In genomic region chr15:69747193-69747592, GRCh38 we compare ENCODE assay signal across 15 cellular contexts.
"Had no signal": no experiment of that assay in that cellular context is flagged by ENCODE, and none has a peak within 500 bp of the region (broad histone marks: within the 10 kb centered on the region; RNA-seq: fewer than 3 reads in every experiment).

No MANE protein-coding gene starts in this region.

- ATAC-seq: effector memory CD8-positive, alpha-beta T cell; natural killer cell; right lobe of liver; stimulated activated naive CD8-positive, alpha-beta T cell treated with anti-CD3 and anti-CD28 coated beads, Interleukin-15, amount 100 ng/mL, for 72 hours; upper lobe of right lung had no signal

- H3K27ac Mint-ChIP-seq: effector memory CD8-positive, alpha-beta T cell; memory B cell; natural killer cell; progenitor cell of endocrine pancreas had no signal

- H3K36me3 Mint-ChIP-seq: memory B cell had no signal

- DNase-seq: cortex of kidney; effector memory CD8-positive, alpha-beta T cell; erythroblast; natural killer cell; right lobe of liver; small intestine; stimulated activated CD4-positive, alpha-beta T cell treated with anti-CD3 and anti-CD28 coated beads, Interleukin-15, amount 100 ng/mL, for 24 hours; stimulated activated CD4-positive, alpha-beta T cell treated with anti-CD3 and anti-CD28 coated beads, Interleukin-2, amount 100 ng/mL, for 48 hours; stimulated activated naive CD4-positive, alpha-beta T cell; stimulated activated naive CD8-positive, alpha-beta T cell treated with anti-CD3 and anti-CD28 coated beads, Interleukin-15, amount 100 ng/mL, for 72 hours; transverse colon; upper lobe of right lung; uterus had no signal

- H3K9me3 Mint-ChIP-seq: effector memory CD8-positive, alpha-beta T cell; memory B cell; natural killer cell; stimulated activated naive CD8-positive, alpha-beta T cell treated with anti-CD3 and anti-CD28 coated beads, Interleukin-15, amount 100 ng/mL, for 72 hours had no signal

- H3K4me3 Mint-ChIP-seq: effector memory CD8-positive, alpha-beta T cell; memory B cell; natural killer cell; stimulated activated naive CD8-positive, alpha-beta T cell treated with anti-CD3 and anti-CD28 coated beads, Interleukin-15, amount 100 ng/mL, for 72 hours had no signal
